8 cellular contexts compared by ENCODE assay signal in the genomic region with DNA sequence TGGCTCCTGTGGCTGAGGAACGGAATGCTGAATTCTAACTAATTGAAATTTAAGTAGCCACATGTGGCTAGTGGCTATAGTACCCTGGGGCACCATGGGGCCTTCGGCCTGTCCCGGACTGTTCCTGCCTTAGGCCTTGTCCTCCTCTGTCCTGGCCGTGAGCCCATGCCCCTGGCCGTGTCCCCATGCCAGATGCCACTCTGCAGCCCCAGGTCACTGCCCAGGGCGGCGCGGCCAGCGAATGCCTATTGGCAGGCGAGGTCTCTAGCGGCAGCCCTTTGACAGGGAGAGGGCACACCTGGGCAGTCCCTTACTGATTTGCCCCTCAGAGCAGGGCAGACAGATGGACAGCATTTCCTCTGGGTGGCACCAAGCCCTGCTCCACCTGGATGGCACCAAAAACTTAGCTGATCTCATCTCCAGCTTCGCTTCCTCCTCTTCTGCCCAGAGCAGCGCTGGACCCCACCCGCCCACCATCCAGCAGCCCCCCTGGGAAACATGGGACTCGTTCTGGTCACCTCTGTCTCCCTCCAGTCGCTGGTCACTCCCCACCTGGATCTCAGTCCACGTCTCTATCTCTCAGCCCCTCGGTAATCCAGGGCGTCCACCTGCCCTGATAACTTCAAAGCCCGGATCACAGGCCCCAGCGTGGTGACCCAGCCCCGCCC. TPM values are rescaled to one million over a fixed set of nuclear protein-coding genes. Genes with fewer than 3 reads are reported as not detected.
DNase-seq lines count a peak whose midpoint lies in the region; ATAC-seq and TF ChIP-seq lines count a peak whose summit lies in the region.

No MANE protein-coding gene starts in this region.

- H2AFZ ChIP-seq in neuron (ENCODE audit: low read depth, low read length), result peak overlapping the region; percentile 66

- ATAC-seq in HG03095 (IDR thresholded peaks at IDR 0.05; ENCODE audit: unreplicated experiment), result no peak
- no peak for ATAC-seq in GM21717 (IDR thresholded peaks at IDR 0.05; ENCODE audit: unreplicated experiment)

- intact Hi-C loops in dorsolateral prefrontal cortex (cut with DNase I), result loop anchor here (5.0 to 10.0 kb wide), 3 partner anchors 34 to 98 kb away; a partner anchor contains a TSS

- H3K9ac ChIP-seq in ES-I3 (ENCODE audit: low read depth, low read length), result peak overlapping the region; percentile 92; the same call in 1 of the 2 replicates

- DNase-seq in HL-60 (ENCODE audit: low read depth in 1 of 2, low spot score in 1 of 2) (no peak), dorsolateral prefrontal cortex (no peak), retina (no peak), NCI-H446 (lab: John Stamatoyannopoulos, UW) (no peak)

- H3K4me3 ChIP-seq in HL-60 (replicated peaks; ENCODE audit: insufficient read depth, low read length) (no peak overlapping the region), dorsolateral prefrontal cortex (peak overlapping the region in 44 of 59 donors; percentile 43 to 83 (median 61)), neuron (ENCODE audit: low read length) (peak overlapping the region; percentile 67)

- H3K27ac ChIP-seq in HL-60 (replicated peaks), result peak overlapping the region; percentile 56; the same call in 1 of the 2 replicates
- peak overlapping the region in 35 of 59 donors; percentile 5 to 91 (median 63) for H3K27ac ChIP-seq in dorsolateral prefrontal cortex

- TF ChIP-seq CTCF in HL-60 (IDR thresholded peaks at IDR 0.05; ENCODE audit: insufficient read depth, low read length), result no peak
- no peak for TF ChIP-seq CTCF in dorsolateral prefrontal cortex (IDR thresholded peaks at IDR 0.05 in 54 of 56, conservative IDR thresholded peaks at IDR 0.05 in 2 of 56; ENCODE audit: low read depth in 1 of 56, partially characterized antibody in 56 of 56)

- no peaks in the 10 kb centered on the region for H3K27me3 ChIP-seq in HL-60 (ENCODE audit: insufficient read depth, poor library complexity, severe bottlenecking)
- no peaks in the 10 kb centered on the region for H3K27me3 ChIP-seq in dorsolateral prefrontal cortex
- peaks cover 8% of the 10 kb centered on the region for H3K27me3 ChIP-seq in neuron (ENCODE audit: insufficient read depth, low read length)

- no peaks in the 10 kb centered on the region for H3K36me3 ChIP-seq in ES-I3 (ENCODE audit: insufficient read depth, low read length)
- H3K36me3 ChIP-seq in neuron (ENCODE audit: insufficient read depth, low read length), result no peaks in the 10 kb centered on the region

- H3K9me3 ChIP-seq in ES-I3 (ENCODE audit: control insufficient read depth, insufficient read depth, low read length) (no peaks in the 10 kb centered on the region), neuron (ENCODE audit: low read length) (no peaks in the 10 kb centered on the region)

- H3K4me1 ChIP-seq in ES-I3 (ENCODE audit: insufficient read depth, low read length) (peaks cover 9% of the 10 kb centered on the region; the same call in 1 of the 2 replicates), neuron (ENCODE audit: insufficient read depth, low read length) (peaks cover 12% of the 10 kb centered on the region)

RNA-seq across cellular contexts. Expression of a gene that starts 1.1 kb away (rescaled TPM):
- 10 to 100 TPM; 26.8 to 76.7 (median 50.5) TPM for total RNA-seq in dorsolateral prefrontal cortex

RNA-seq across cellular contexts. Expression of a gene that starts 45.6 kb away (rescaled TPM):
- total RNA-seq in dorsolateral prefrontal cortex, result 1 to 10 TPM in 6 of 120 experiments, under 1 TPM in 17, not detected in 97; 0.07 to 3.2 (median 0.61) TPM
